In genomic region chr12:14442221-14442881, GRCh38 we compare ENCODE assay signal across 12 cellular contexts.
DNase-seq lines count a peak whose midpoint lies in the region; ATAC-seq and TF ChIP-seq lines count a peak whose summit lies in the region.
"Had no signal": no experiment of that assay in that cellular context is flagged by ENCODE, and none has a peak within 500 bp of the region (broad histone marks: within the 10 kb centered on the region; RNA-seq: fewer than 3 reads in every experiment).

No MANE protein-coding gene starts in this region.

- TF ChIP-seq POLR2A in uterus (IDR thresholded peaks at IDR 0.05), result no peak

- no peak for TF ChIP-seq CTCF in activated CD8-positive, alpha-beta T cell treated with anti-CD3 and anti-CD28 coated beads for 36 hours (IDR thresholded peaks at IDR 0.05)
- TF ChIP-seq CTCF in fibroblast of mammary gland (conservative IDR thresholded peaks at IDR 0.05; ENCODE audit: control insufficient read depth, insufficient read depth, low read depth, low read length), result no peak
- no peak for TF ChIP-seq CTCF in nephron progenitor cell (IDR thresholded peaks at IDR 0.05)
- no peak for TF ChIP-seq CTCF in uterus (IDR thresholded peaks at IDR 0.05)
- no peak for TF ChIP-seq CTCF in CD4-positive, alpha-beta T cell (IDR thresholded peaks at IDR 0.05)

- no peaks in the 10 kb centered on the region for H3K27me3 ChIP-seq in uterus
- H3K27me3 ChIP-seq in CD4-positive, alpha-beta T cell (ENCODE audit: control insufficient read depth, insufficient read depth, low read length), result no peaks in the 10 kb centered on the region

- peaks cover 19% of the 10 kb centered on the region for H3K4me1 Mint-ChIP-seq in activated CD8-positive, alpha-beta T cell treated with anti-CD3 and anti-CD28 coated beads for 36 hours (ENCODE audit: low read depth)
- peaks cover 2% of the 10 kb centered on the region for H3K4me1 Mint-ChIP-seq in activated CD8-positive, alpha-beta T cell treated with anti-CD3 and anti-CD28 coated beads, Interleukin-2, amount 10 ng/mL, durations not matched to agents 7 days and 5 days (ENCODE audit: low read depth)
- H3K4me1 Mint-ChIP-seq in nephron progenitor cell, result no peaks in the 10 kb centered on the region
- peaks cover 34% of the 10 kb centered on the region for H3K4me1 Mint-ChIP-seq in CD4-positive, alpha-beta T cell (ENCODE audit: low read depth)
- H3K4me1 Mint-ChIP-seq: nephron had no signal

- DNase-seq in activated CD8-positive, alpha-beta T cell treated with anti-CD3 and anti-CD28 coated beads for 36 hours, result no peak
- DNase-seq in activated CD8-positive, alpha-beta T cell treated with anti-CD3 and anti-CD28 coated beads, Interleukin-2, amount 10 ng/mL, durations not matched to agents 7 days and 5 days, result no peak
- peak; percentile 29 for DNase-seq in fibroblast of mammary gland (ENCODE audit: low read depth)
- no peak for DNase-seq in nephron progenitor cell
- no peak for DNase-seq in uterus
- DNase-seq in CD4-positive, alpha-beta T cell, result no peak
- DNase-seq: 8988T; KG1; stimulated activated naive CD4-positive, alpha-beta T cell treated with Interleukin-2 at 50 U/mL for 16 hours had no signal

- H3K27ac Mint-ChIP-seq in activated CD8-positive, alpha-beta T cell treated with anti-CD3 and anti-CD28 coated beads for 36 hours, result peak overlapping the region; percentile 9
- no peak overlapping the region for H3K27ac Mint-ChIP-seq in activated CD8-positive, alpha-beta T cell treated with anti-CD3 and anti-CD28 coated beads, Interleukin-2, amount 10 ng/mL, durations not matched to agents 7 days and 5 days
- H3K27ac Mint-ChIP-seq in nephron progenitor cell, result peak overlapping the region; percentile 37
- no peak overlapping the region for H3K27ac Mint-ChIP-seq in CD4-positive, alpha-beta T cell
- H3K27ac Mint-ChIP-seq: nephron had no signal

- intact Hi-C loops in activated CD8-positive, alpha-beta T cell treated with anti-CD3 and anti-CD28 coated beads for 36 hours (cut with micrococcal nuclease), result no loop called here
- intact Hi-C loops in uterus (cut with DNase I; ENCODE audit: low total_unique reads), result no loop called here
- intact Hi-C loops in CD4-positive, alpha-beta T cell (cut with DNase I, micrococcal nuclease), result no loop called here

- POLR2A ChIA-PET in activated CD8-positive, alpha-beta T cell treated with anti-CD3 and anti-CD28 coated beads for 36 hours (lab: Charles Lee), result no interaction called here
- POLR2A ChIA-PET in activated CD8-positive, alpha-beta T cell treated with anti-CD3 and anti-CD28 coated beads, Interleukin-2, amount 10 ng/mL, durations not matched to agents 7 days and 5 days (lab: Charles Lee), result no interaction called here
- POLR2A ChIA-PET in CD4-positive, alpha-beta T cell (lab: Charles Lee), result interaction anchor here (0.8 kb wide), 1 partner anchor 11 kb away, joined by 3 read pairs; no protein-coding TSS in a partner anchor

- no peaks in the 10 kb centered on the region for H3K27me3 Mint-ChIP-seq in activated CD8-positive, alpha-beta T cell treated with anti-CD3 and anti-CD28 coated beads for 36 hours
- H3K27me3 Mint-ChIP-seq in activated CD8-positive, alpha-beta T cell treated with anti-CD3 and anti-CD28 coated beads, Interleukin-2, amount 10 ng/mL, durations not matched to agents 7 days and 5 days (ENCODE audit: low read depth), result no peaks in the 10 kb centered on the region
- no peaks in the 10 kb centered on the region for H3K27me3 Mint-ChIP-seq in nephron progenitor cell (ENCODE audit: low read depth, poor library complexity)
- no peaks in the 10 kb centered on the region for H3K27me3 Mint-ChIP-seq in CD4-positive, alpha-beta T cell

- no peak overlapping the region for H3K4me3 Mint-ChIP-seq in activated CD8-positive, alpha-beta T cell treated with anti-CD3 and anti-CD28 coated beads for 36 hours
- no peak overlapping the region for H3K4me3 Mint-ChIP-seq in activated CD8-positive, alpha-beta T cell treated with anti-CD3 and anti-CD28 coated beads, Interleukin-2, amount 10 ng/mL, durations not matched to agents 7 days and 5 days
- no peak overlapping the region for H3K4me3 Mint-ChIP-seq in nephron progenitor cell
- H3K4me3 Mint-ChIP-seq in CD4-positive, alpha-beta T cell, result no peak overlapping the region
- H3K4me3 Mint-ChIP-seq: nephron had no signal

- H3K36me3 ChIP-seq in uterus, result no peaks in the 10 kb centered on the region

- no peak for ATAC-seq in activated CD8-positive, alpha-beta T cell treated with anti-CD3 and anti-CD28 coated beads for 36 hours
- no peak for ATAC-seq in activated CD8-positive, alpha-beta T cell treated with anti-CD3 and anti-CD28 coated beads, Interleukin-2, amount 10 ng/mL, durations not matched to agents 7 days and 5 days
- ATAC-seq in HG02852 (IDR thresholded peaks at IDR 0.05; ENCODE audit: unreplicated experiment) (no peak), HG03439 (IDR thresholded peaks at IDR 0.05; ENCODE audit: unreplicated experiment) (no peak)
- no peak for ATAC-seq in CD4-positive, alpha-beta T cell (ENCODE audit: poor library complexity)

- H3K4me3 ChIP-seq in fibroblast of mammary gland (ENCODE audit: control insufficient read depth, low read depth, low read length) (no peak overlapping the region), uterus (no peak overlapping the region)

- CTCF ChIA-PET in activated CD8-positive, alpha-beta T cell treated with anti-CD3 and anti-CD28 coated beads for 36 hours (lab: Charles Lee), result interaction anchor here (0.7 to 3.2 kb wide), 3 partner anchors 12 to 204 kb away, joined by 3 to 12 read pairs (median 3); no protein-coding TSS in a partner anchor
- CTCF ChIA-PET in activated CD8-positive, alpha-beta T cell treated with anti-CD3 and anti-CD28 coated beads, Interleukin-2, amount 10 ng/mL, durations not matched to agents 7 days and 5 days (lab: Charles Lee), result interaction anchor here (1.4 kb wide), 1 partner anchor 12 kb away, joined by 9 read pairs; no protein-coding TSS in a partner anchor
- CTCF ChIA-PET in CD4-positive, alpha-beta T cell (lab: Charles Lee), result no interaction called here

- H3K4me1 ChIP-seq in uterus, result peaks cover 0 to 4% of the 10 kb centered on the region in 2 donors

- H3K9me3 ChIP-seq in uterus, result no peaks in the 10 kb centered on the region
- no peaks in the 10 kb centered on the region for H3K9me3 ChIP-seq in CD4-positive, alpha-beta T cell (ENCODE audit: control insufficient read depth, low read length)

- peaks cover 68% of the 10 kb centered on the region for H3K36me3 Mint-ChIP-seq in activated CD8-positive, alpha-beta T cell treated with anti-CD3 and anti-CD28 coated beads for 36 hours (ENCODE audit: low read depth)
- peaks cover 73% of the 10 kb centered on the region for H3K36me3 Mint-ChIP-seq in activated CD8-positive, alpha-beta T cell treated with anti-CD3 and anti-CD28 coated beads, Interleukin-2, amount 10 ng/mL, durations not matched to agents 7 days and 5 days (ENCODE audit: low read depth)
- H3K36me3 Mint-ChIP-seq in nephron progenitor cell (ENCODE audit: low read depth), result peaks cover 95% of the 10 kb centered on the region
- H3K36me3 Mint-ChIP-seq in CD4-positive, alpha-beta T cell (ENCODE audit: low read depth), result peaks cover 95% of the 10 kb centered on the region

- H3K27ac ChIP-seq in uterus, result peak overlapping the region; percentile 63 to 64
- H3K27ac ChIP-seq in CD4-positive, alpha-beta T cell (ENCODE audit: low read depth, low read length), result no peak overlapping the region

- peaks cover 5% of the 10 kb centered on the region for H3K9me3 Mint-ChIP-seq in activated CD8-positive, alpha-beta T cell treated with anti-CD3 and anti-CD28 coated beads for 36 hours
- H3K9me3 Mint-ChIP-seq in activated CD8-positive, alpha-beta T cell treated with anti-CD3 and anti-CD28 coated beads, Interleukin-2, amount 10 ng/mL, durations not matched to agents 7 days and 5 days (ENCODE audit: insufficient read depth), result no peaks in the 10 kb centered on the region
- peaks cover 11% of the 10 kb centered on the region for H3K9me3 Mint-ChIP-seq in nephron progenitor cell
- no peaks in the 10 kb centered on the region for H3K9me3 Mint-ChIP-seq in CD4-positive, alpha-beta T cell
- H3K9me3 Mint-ChIP-seq: nephron had no signal

Comparison
In these comparisons a context has a peak if more than half of its experiments do, and no peak if none do; other contexts are left out.
1. H3K27ac Mint-ChIP-seq: peak in activated CD8-positive, alpha-beta T cell treated with anti-CD3 and anti-CD28 coated beads for 36 hours (single experiment) and nephron progenitor cell (single experiment); none in activated CD8-positive, alpha-beta T cell treated with anti-CD3 and anti-CD28 coated beads, Interleukin-2, amount 10 ng/mL, durations not matched to agents 7 days and 5 days (single experiment) and CD4-positive, alpha-beta T cell (single experiment).